ENCODE assay signal across 22 cellular contexts in genomic region chr7:151272877-151273276, GRCh38.
"Had no signal": no experiment of that assay in that cellular context is flagged by ENCODE, and none has a peak within 500 bp of the region (broad histone marks: within the 10 kb centered on the region; RNA-seq: fewer than 3 reads in every experiment).

No MANE protein-coding gene starts in this region.

- H3K27me3 ChIP-seq: esophagus muscularis mucosa, gastroesophageal sphincter, heart left ventricle, testis had no signal

- H3K4me3 ChIP-seq: esophagus muscularis mucosa, gastroesophageal sphincter, heart left ventricle, psoas muscle, smooth muscle cell, stomach, testis had no signal

- DNase-seq: activated CD4-positive, alpha-beta T cell treated with anti-CD3 and anti-CD28 coated beads, Interleukin-2, amount 10 ng/mL, durations not matched to agents 24 days and 14 days; activated CD8-positive, alpha-beta T cell treated with anti-CD3 and anti-CD28 coated beads for 36 hours; activated naive CD4-positive, alpha-beta T cell treated with Interleukin-2 at 50 U/mL for 16 hours; activated naive CD8-positive, alpha-beta T cell treated with anti-CD3 and anti-CD28 coated beads, Interleukin-2, amount 50 U/mL, for 24 hours; activated T-cell treated with anti-CD3 and anti-CD28 coated beads, Interleukin-2, amount 50 U/mL, for 1 hour; cerebellar nuclear complex; cortex of kidney; effector CD8-positive, alpha-beta T cell; kidney; occipital lobe; psoas muscle; stimulated activated CD4-positive, alpha-beta T cell treated with anti-CD3 and anti-CD28 coated beads, Interleukin-4, amount 100 ng/mL, for 24 hours; stomach; T1000; testis had no signal

- H3K9me3 ChIP-seq: esophagus muscularis mucosa, gastroesophageal sphincter, heart left ventricle, psoas muscle, stomach, testis had no signal

- H3K36me3 Mint-ChIP-seq: natural killer cell treated with Interleukin-12 subunit alpha and Interleukin-12 subunit beta and Interleukin-15 and Interleukin-18, amount 100 ng/mL, for 72 hours had no signal

- ATAC-seq: activated CD8-positive, alpha-beta T cell treated with anti-CD3 and anti-CD28 coated beads for 36 hours; activated naive CD8-positive, alpha-beta T cell treated with anti-CD3 and anti-CD28 coated beads, Interleukin-2, amount 50 U/mL, for 24 hours; natural killer cell treated with Interleukin-12 subunit alpha and Interleukin-12 subunit beta and Interleukin-15 and Interleukin-18, amount 100 ng/mL, for 72 hours; stimulated activated effector memory CD8-positive, alpha-beta T cell treated with anti-CD3 and anti-CD28 coated beads, Interleukin-12 subunit alpha, Interleukin-12 subunit beta, amount 100 ng/mL, for 72 hours had no signal

- H3K27me3 Mint-ChIP-seq: activated CD8-positive, alpha-beta T cell treated with anti-CD3 and anti-CD28 coated beads for 36 hours; activated naive CD8-positive, alpha-beta T cell treated with anti-CD3 and anti-CD28 coated beads, Interleukin-2, amount 50 U/mL, for 24 hours had no signal

- H3K9me3 Mint-ChIP-seq: activated CD4-positive, alpha-beta T cell treated with anti-CD3 and anti-CD28 coated beads, Interleukin-2, amount 10 ng/mL, durations not matched to agents 24 days and 14 days; activated CD8-positive, alpha-beta T cell treated with anti-CD3 and anti-CD28 coated beads for 36 hours; activated naive CD8-positive, alpha-beta T cell treated with anti-CD3 and anti-CD28 coated beads, Interleukin-2, amount 50 U/mL, for 24 hours; activated T-helper 2 cell treated with anti-CD3 and anti-CD28 coated beads, Interferon-gamma antibody, Interleukin-2, Interleukin-4, amounts not matched to agents 10 μg/mL and 5 μg/mL and 100 μg/mL, durations not matched to agents 14 hours and 24 hours and 36 hours; natural killer cell treated with Interleukin-12 subunit alpha and Interleukin-12 subunit beta and Interleukin-15 and Interleukin-18, amount 100 ng/mL, for 72 hours; stimulated activated effector memory CD8-positive, alpha-beta T cell treated with anti-CD3 and anti-CD28 coated beads, Interleukin-12 subunit alpha, Interleukin-12 subunit beta, amount 100 ng/mL, for 72 hours had no signal

- H3K27ac Mint-ChIP-seq: activated CD4-positive, alpha-beta T cell treated with anti-CD3 and anti-CD28 coated beads, Interleukin-2, amount 10 ng/mL, durations not matched to agents 24 days and 14 days; activated CD8-positive, alpha-beta T cell treated with anti-CD3 and anti-CD28 coated beads for 36 hours; activated naive CD8-positive, alpha-beta T cell treated with anti-CD3 and anti-CD28 coated beads, Interleukin-2, amount 50 U/mL, for 24 hours; activated T-helper 2 cell treated with anti-CD3 and anti-CD28 coated beads, Interferon-gamma antibody, Interleukin-2, Interleukin-4, amounts not matched to agents 10 μg/mL and 5 μg/mL and 100 μg/mL, durations not matched to agents 14 hours and 24 hours and 36 hours; stimulated activated effector memory CD8-positive, alpha-beta T cell treated with anti-CD3 and anti-CD28 coated beads, Interleukin-12 subunit alpha, Interleukin-12 subunit beta, amount 100 ng/mL, for 72 hours had no signal

- H3K4me3 Mint-ChIP-seq: activated CD4-positive, alpha-beta T cell treated with anti-CD3 and anti-CD28 coated beads, Interleukin-2, amount 10 ng/mL, durations not matched to agents 24 days and 14 days; activated CD8-positive, alpha-beta T cell treated with anti-CD3 and anti-CD28 coated beads for 36 hours; activated naive CD8-positive, alpha-beta T cell treated with anti-CD3 and anti-CD28 coated beads, Interleukin-2, amount 50 U/mL, for 24 hours; natural killer cell treated with Interleukin-12 subunit alpha and Interleukin-12 subunit beta and Interleukin-15 and Interleukin-18, amount 100 ng/mL, for 72 hours; stimulated activated effector memory CD8-positive, alpha-beta T cell treated with anti-CD3 and anti-CD28 coated beads, Interleukin-12 subunit alpha, Interleukin-12 subunit beta, amount 100 ng/mL, for 72 hours had no signal

- H3K27ac ChIP-seq: psoas muscle, testis had no signal

- H3K36me3 ChIP-seq: heart left ventricle had no signal
